10 cellular contexts compared by ENCODE assay signal in genomic region chr5:181203093-181203711, GRCh38. TPM values are rescaled to one million over a fixed set of nuclear protein-coding genes. Genes with fewer than 3 reads are reported as not detected.
DNase-seq lines count a peak whose midpoint lies in the region; ATAC-seq and TF ChIP-seq lines count a peak whose summit lies in the region.
"Had no signal": no experiment of that assay in that cellular context is flagged by ENCODE, and none has a peak within 500 bp of the region (broad histone marks: within the 10 kb centered on the region; RNA-seq: fewer than 3 reads in every experiment).

No MANE protein-coding gene starts in this region.

- peak overlapping the region; percentile 82; the same call in 1 of the 2 replicates for H3K4me3 ChIP-seq in ACC112 (ENCODE audit: low read depth, low read length)
- no peak overlapping the region for H3K4me3 ChIP-seq in HL-60 (replicated peaks; ENCODE audit: insufficient read depth, low read length)
- H3K4me3 ChIP-seq in cardiac fibroblast (replicated peaks in 1 of 2; ENCODE audit: low read depth in 2 of 2, low read length in 2 of 2), result no peak overlapping the region

- CTCF ChIA-PET in HEK293T (lab: Yijun Ruan, JAX), result interaction anchor here (0.7 to 2.0 kb wide), 4 partner anchors 13 to 35 kb away, joined by 3 to 7 read pairs (median 4); no protein-coding TSS in a partner anchor

- ATAC-seq in natural killer cell (no peak), HG03342 (IDR thresholded peaks at IDR 0.05; ENCODE audit: unreplicated experiment) (no peak)

- DNase-seq in HL-60 (ENCODE audit: low read depth in 1 of 2, low spot score in 1 of 2), result peak; percentile 53 to 81
- peak; percentile 64 to 71 for DNase-seq in cardiac fibroblast (ENCODE audit: low read depth in 2 of 2)
- DNase-seq in natural killer cell, result no peak
- DNase-seq in NCI-H1930 (lab: John Stamatoyannopoulos, UW), result no peak
- no peak for DNase-seq in HEK293T (ENCODE audit: extremely low spot score)
- no peak for DNase-seq in activated CD4-positive, alpha-beta T cell treated with anti-CD3 and anti-CD28 coated beads for 48 hours
- DNase-seq: activated CD4-positive, alpha-beta T cell treated with anti-CD3 and anti-CD28 coated beads, Interleukin-2, amount 10 ng/mL, durations not matched to agents 7 days and 5 days; central memory CD4-positive, alpha-beta T cell had no signal

- no peak overlapping the region for H3K27ac Mint-ChIP-seq in natural killer cell

- POLR2A ChIA-PET in HEK293T (lab: Yijun Ruan, JAX), result interaction anchor here (1.0 to 7.6 kb wide), 3 partner anchors 13 to 35 kb away, joined by 3 to 164 read pairs (median 3); partner anchors contain the start of gene TRIM41

- no peaks in the 10 kb centered on the region for H3K79me2 ChIP-seq in ACC112 (ENCODE audit: control insufficient read depth, insufficient read depth, low read length, unreplicated experiment)

- no peaks in the 10 kb centered on the region for H3K9me3 Mint-ChIP-seq in natural killer cell
- H3K9me3 Mint-ChIP-seq: activated CD4-positive, alpha-beta T cell treated with anti-CD3 and anti-CD28 coated beads, Interleukin-2, amount 10 ng/mL, durations not matched to agents 7 days and 5 days had no signal

- peaks cover 32 to 33% of the 10 kb centered on the region in 2 donors for H3K27me3 Mint-ChIP-seq in natural killer cell (ENCODE audit: low read depth in 2 of 2)

- peaks cover 10% of the 10 kb centered on the region for H3K4me1 ChIP-seq in ACC112 (ENCODE audit: control insufficient read depth, insufficient read depth, low read length, unreplicated experiment)

- no peak overlapping the region for H2AFZ ChIP-seq in ACC112 (ENCODE audit: low read length, unreplicated experiment)

- H3K4me3 Mint-ChIP-seq in natural killer cell, result peak overlapping the region; percentile 90

- intact Hi-C loops in natural killer cell (cut with micrococcal nuclease), result no loop called here

- H3K27ac ChIP-seq in ACC112 (ENCODE audit: low read depth, low read length) (no peak overlapping the region), HL-60 (replicated peaks) (no peak overlapping the region)

- H3K36me3 Mint-ChIP-seq in natural killer cell, result peaks cover 9% of the 10 kb centered on the region

- no peaks in the 10 kb centered on the region for H3K36me3 ChIP-seq in ACC112 (ENCODE audit: insufficient read depth, low read length)

- TF ChIP-seq CTCF in HL-60 (IDR thresholded peaks at IDR 0.05; ENCODE audit: insufficient read depth, low read length) (no peak), cardiac fibroblast (IDR thresholded peaks at IDR 0.05; ENCODE audit: low read depth, low read length) (no peak), natural killer cell (IDR thresholded peaks at IDR 0.05) (no peak)

- H3K4me1 Mint-ChIP-seq in natural killer cell, result peaks cover 30 to 45% of the 10 kb centered on the region in 2 donors

- H3K27me3 ChIP-seq in ACC112 (ENCODE audit: insufficient read depth, low read length) (no peaks in the 10 kb centered on the region; the same call in 1 of the 2 replicates), HL-60 (ENCODE audit: insufficient read depth, poor library complexity, severe bottlenecking) (peaks cover 13% of the 10 kb centered on the region)

TF ChIP-seq in HEK293T, 16 proteins besides CTCF, POLR2A, EP300 and RAD21:
- TF ChIP-seq FOXK2 (IDR thresholded peaks at IDR 0.05) (no peak), HDGF (IDR thresholded peaks at IDR 0.05; ENCODE audit: borderline replicate concordance) (no peak), CTBP1 (IDR thresholded peaks at IDR 0.05; ENCODE audit: borderline replicate concordance) (no peak), BHLHE40 (IDR thresholded peaks at IDR 0.05; ENCODE audit: borderline replicate concordance) (no peak), ZNF384 (IDR thresholded peaks at IDR 0.05) (no peak), FOXA1 (IDR thresholded peaks at IDR 0.05) (no peak), ARNT (IDR thresholded peaks at IDR 0.05) (no peak), ELF4 (IDR thresholded peaks at IDR 0.05) (no peak), FOXM1 (IDR thresholded peaks at IDR 0.05; ENCODE audit: borderline replicate concordance) (no peak), SP1 (IDR thresholded peaks at IDR 0.05) (no peak)

RNA-seq across cellular contexts. Expression of gene TRIM7, which starts 1.8 kb away (rescaled TPM):
- total RNA-seq in natural killer cell, result 1 to 10 TPM in 1 of 3 donors, under 1 TPM in 1, not detected in 1; 0.73 to 1.2 TPM

RNA-seq across cellular contexts. Expression of gene TRIM41, which starts 19.9 kb away (rescaled TPM):
- total RNA-seq in natural killer cell, result 10 to 100 TPM; 33.4 to 41.6 (median 36.0) TPM

RNA-seq across cellular contexts. Expression of gene RACK1, which starts 40.5 kb away (rescaled TPM):
- 1,000 to 10,000 TPM; 1,089 to 1,233 (median 1,138) TPM for total RNA-seq in natural killer cell

RNA-seq across cellular contexts. Expression of gene OR2V2, which starts 55.8 kb away (rescaled TPM):
- not detected for total RNA-seq in natural killer cell
- total RNA-seq: activated CD4-positive, alpha-beta T cell treated with anti-CD3 and anti-CD28 coated beads, Interleukin-2, amount 10 ng/mL, durations not matched to agents 7 days and 5 days had no signal

RNA-seq across cellular contexts. Expression of gene TRIM52, which starts 57.7 kb away (rescaled TPM):
- 10 to 100 TPM; 43.4 to 60.0 (median 44.4) TPM for total RNA-seq in natural killer cell

Comparison
In these comparisons a context has a peak if more than half of its experiments do, and no peak if none do; other contexts are left out.
1. DNase-seq: peak in HL-60 (2 of 2) and cardiac fibroblast (2 of 2); none in natural killer cell (single experiment), NCI-H1930 (0 of 2), HEK293T (single experiment) and activated CD4-positive, alpha-beta T cell treated with anti-CD3 and anti-CD28 coated beads for 48 hours (single experiment).